7 cellular contexts compared by ENCODE assay signal in genomic region chr18:64148988-64149387, GRCh38. TPM values are rescaled to one million over a fixed set of nuclear protein-coding genes. Genes with fewer than 3 reads are reported as not detected.
"Had no signal": no experiment of that assay in that cellular context is flagged by ENCODE, and none has a peak within 500 bp of the region (broad histone marks: within the 10 kb centered on the region; RNA-seq: fewer than 3 reads in every experiment).

LINC00305 (minus strand) TSS chr18:64149088.

- H2AFZ ChIP-seq: GM23248 had no signal

- ATAC-seq: K562 had no signal

- H3K27ac ChIP-seq: GM23248 had no signal

- H3K9ac ChIP-seq: GM23248 had no signal

- DNase-seq: GM23248, H9, HCEC 1CT, IMR-90 had no signal

- H3K27ac Mint-ChIP-seq: H9 had no signal

- H3K4me3 ChIP-seq: GM23248, K562 had no signal

- H3K4me3 Mint-ChIP-seq: H9 had no signal

RNA-seq across cellular contexts. Expression of gene LINC00305, which starts in this region (rescaled TPM):
- total RNA-seq: GM23248, H1, H9, HT-29, IMR-90, K562 had no signal
- polyA plus RNA-seq: GM23248, H1, IMR-90, K562 had no signal
